ENCODE assay signal across 1 cellular context in genomic region chr11:57700425-57700824, GRCh38.
TF ChIP-seq lines count a peak whose summit lies in the region.

No MANE protein-coding gene starts in this region.

TF ChIP-seq in IMR-90, 13 proteins besides CTCF, POLR2A, EP300 and RAD21 (continued from another document):
- TF ChIP-seq MXI1 (IDR thresholded peaks at IDR 0.05; ENCODE audit: borderline replicate concordance, low read depth, low read length) (no peak), USF2 (IDR thresholded peaks at IDR 0.05; ENCODE audit: low read depth, low read length) (no peak), MAZ (IDR thresholded peaks at IDR 0.05; ENCODE audit: borderline replicate concordance, low read depth, low read length) (no peak), MAFK (IDR thresholded peaks at IDR 0.05; ENCODE audit: low read depth, low read length) (no peak), NFE2L2 (IDR thresholded peaks at IDR 0.05; ENCODE audit: low read depth, low read length) (no peak), CHD1 (IDR thresholded peaks at IDR 0.05; ENCODE audit: low read depth, low read length) (no peak), CEBPB (IDR thresholded peaks at IDR 0.05; ENCODE audit: low read depth, low read length) (no peak), FOS (IDR thresholded peaks at IDR 0.05; ENCODE audit: low read depth, low read length) (no peak), RFX5 (IDR thresholded peaks at IDR 0.05; ENCODE audit: low read depth, low read length) (no peak), SMC3 (IDR thresholded peaks at IDR 0.05; ENCODE audit: low read depth, low read length) (no peak), BHLHE40 (IDR thresholded peaks at IDR 0.05; ENCODE audit: low read depth, low read length) (no peak)
